19 cellular contexts compared by ENCODE assay signal in the genomic region with DNA sequence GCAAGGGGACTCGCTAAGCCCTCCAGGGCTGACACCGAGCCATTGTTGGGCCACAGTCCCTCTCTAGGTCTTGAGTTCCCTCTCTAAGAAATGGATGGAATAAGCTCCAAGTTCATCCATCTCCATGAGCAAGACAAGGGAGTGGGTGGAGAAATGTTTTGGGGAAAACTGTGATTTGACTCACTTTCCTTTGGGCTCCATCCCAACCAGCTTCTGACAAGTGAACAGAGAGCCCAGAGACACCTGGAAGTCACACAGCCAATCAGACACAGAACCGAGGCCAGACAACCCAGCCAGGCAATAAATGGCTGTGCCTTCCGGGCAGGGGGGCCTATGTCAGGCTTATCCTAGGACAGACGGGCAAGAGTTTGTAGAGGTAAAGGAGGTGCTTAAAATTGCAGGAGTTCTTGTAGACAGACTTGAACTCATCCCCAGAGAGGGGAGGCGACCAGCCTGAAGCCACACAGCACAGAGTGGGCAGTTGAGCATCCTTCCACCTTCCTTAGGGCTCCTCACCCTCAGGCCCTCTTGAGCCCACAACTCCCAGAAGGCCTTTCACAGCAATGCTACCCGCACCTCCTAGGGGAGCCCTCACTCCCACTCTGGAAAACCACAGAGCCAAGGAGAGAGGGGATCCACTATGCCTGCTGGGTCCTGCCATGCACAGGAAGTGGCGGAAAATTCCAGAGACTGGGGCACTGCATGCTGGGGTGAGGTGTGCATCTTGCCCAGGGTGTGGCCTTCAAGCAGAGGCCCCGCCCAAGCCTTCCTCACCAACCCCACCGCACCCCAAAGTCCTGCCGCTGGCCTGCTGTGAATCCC. TPM values are rescaled to one million over a fixed set of nuclear protein-coding genes. Genes with fewer than 3 reads are reported as not detected.
DNase-seq lines count a peak whose midpoint lies in the region; ATAC-seq, FAIRE-seq and TF ChIP-seq lines count a peak whose summit lies in the region.
"Had no signal": no experiment of that assay in that cellular context is flagged by ENCODE, and none has a peak within 500 bp of the region (broad histone marks: within the 10 kb centered on the region; RNA-seq: fewer than 3 reads in every experiment).

No MANE protein-coding gene starts in this region.

- H3K9ac ChIP-seq in kidney (ENCODE audit: low read length in 2 of 2) = no peak overlapping the region
- H3K9ac ChIP-seq in Karpas-422 (ENCODE audit: low read length) = no peak overlapping the region
- H3K9ac ChIP-seq: BLaER1 treated with 17β-estradiol and CSF1 and Interleukin-3, amounts not matched to agents 10 nM and 100 nM had no signal

- H3K4me1 ChIP-seq in heart right ventricle (no peaks in the 10 kb centered on the region), kidney (ENCODE audit: control insufficient read depth in 1 of 2, insufficient read depth in 1 of 2, low read depth in 1 of 2, low read length in 2 of 2) (no peaks in the 10 kb centered on the region), Karpas-422 (ENCODE audit: low read length) (no peaks in the 10 kb centered on the region)

- no peaks in the 10 kb centered on the region for H3K79me2 ChIP-seq in Karpas-422 (ENCODE audit: low read length)

- H3K27ac ChIP-seq in heart right ventricle (no peak overlapping the region), kidney (ENCODE audit: low read depth in 2 of 2, low read length in 2 of 2) (no peak overlapping the region), Karpas-422 (ENCODE audit: low read length) (no peak overlapping the region)
- H3K27ac ChIP-seq: 22Rv1 had no signal

- no peaks in the 10 kb centered on the region for H4K20me1 ChIP-seq in Karpas-422 (ENCODE audit: insufficient read depth, low read depth, low read length)

- no peak overlapping the region for H2AFZ ChIP-seq in Karpas-422 (ENCODE audit: low read length)

- 93% methylated on average over 11 of the region's 11 CpGs for WGBS in heart right ventricle, 2 donors

- H3K9me3 ChIP-seq in heart right ventricle (no peaks in the 10 kb centered on the region), kidney (ENCODE audit: control insufficient read depth in 1 of 2, low read length in 2 of 2) (no peaks in the 10 kb centered on the region), Karpas-422 (ENCODE audit: low read length) (no peaks in the 10 kb centered on the region)
- H3K9me3 ChIP-seq: BLaER1 treated with 17β-estradiol and CSF1 and Interleukin-3, amounts not matched to agents 10 nM and 100 nM had no signal

- H3K27me3 ChIP-seq in heart right ventricle (peaks cover 0 to 8% (median 0%) of the 10 kb centered on the region in 7 donors), bronchial epithelial cell (ENCODE audit: control insufficient read depth, insufficient read depth, low read length) (no peaks in the 10 kb centered on the region), Karpas-422 (ENCODE audit: low read length) (no peaks in the 10 kb centered on the region)
- H3K27me3 ChIP-seq: BLaER1 treated with 17β-estradiol and CSF1 and Interleukin-3, amounts not matched to agents 10 nM and 100 nM had no signal

- TF ChIP-seq CTCF in heart right ventricle (IDR thresholded peaks at IDR 0.05) = no peak
- no peak for TF ChIP-seq CTCF in bronchial epithelial cell (IDR thresholded peaks at IDR 0.05; ENCODE audit: insufficient read depth, low read length, severe bottlenecking)
- no peak for TF ChIP-seq CTCF in kidney (IDR thresholded peaks at IDR 0.05; ENCODE audit: borderline replicate concordance, extremely low read depth, insufficient read depth)

- H3K4me2 ChIP-seq in Karpas-422 (ENCODE audit: low read depth, low read length, poor library complexity, severe bottlenecking) = no peak overlapping the region

- H3K4me3 ChIP-seq in heart right ventricle (no peak overlapping the region), bronchial epithelial cell (ENCODE audit: low read depth, low read length) (no peak overlapping the region), kidney (ENCODE audit: low read length in 2 of 2) (no peak overlapping the region), Karpas-422 (ENCODE audit: low read length) (no peak overlapping the region)
- H3K4me3 ChIP-seq: BLaER1 treated with 17β-estradiol and CSF1 and Interleukin-3, amounts not matched to agents 10 nM and 100 nM had no signal

- DNase-seq in Right ventricle myocardium inferior (ENCODE audit: missing footprints) (peak; percentile 13), heart right ventricle (no peak), bronchial epithelial cell (ENCODE audit: low read depth) (no peak), kidney (peak; percentile 29), superior temporal gyrus (ENCODE audit: extremely low spot score) (peak; percentile 16), NCI-H2196 (lab: John Stamatoyannopoulos, UW; ENCODE audit: unreplicated experiment) (no peak), NCI-H69 (lab: John Stamatoyannopoulos, UW) (no peak), Karpas-422 (no peak)
- DNase-seq: DMS79 treated with DMSO at 0.1 percent for 48 hours, Kasumi-1, MM.1S, NCI-H1092 treated with DMSO at 0.1 percent for 48 hours, NCI-H2081 treated with DMSO at 0.1 percent for 48 hours, NCI-H2227 treated with DMSO at 0.1 percent for 48 hours, NCI-H524, SHP77 had no signal

- no peaks in the 10 kb centered on the region for H3K9me2 ChIP-seq in Karpas-422 (replicated peaks; ENCODE audit: insufficient read depth, low read length)

- intact Hi-C loops in Right ventricle myocardium inferior (cut with DNase I) = no loop called here
- intact Hi-C loops in heart right ventricle (cut with DNase I) = loop anchor here in 1 of 10 donors (2.0 kb wide), 1 partner anchor 37 kb away; no protein-coding TSS in a partner anchor
- intact Hi-C loops in kidney (cut with DNase I) = no loop called here

- ATAC-seq in Right ventricle myocardium inferior (no peak), heart right ventricle (no peak)
- ATAC-seq: Panc1 had no signal

- H3K36me3 ChIP-seq in heart right ventricle = no peaks in the 10 kb centered on the region
- no peaks in the 10 kb centered on the region for H3K36me3 ChIP-seq in bronchial epithelial cell (ENCODE audit: control insufficient read depth, insufficient read depth, low read length)
- no peaks in the 10 kb centered on the region for H3K36me3 ChIP-seq in kidney (ENCODE audit: control insufficient read depth in 1 of 2, insufficient read depth in 2 of 2, low read length in 2 of 2)
- no peaks in the 10 kb centered on the region for H3K36me3 ChIP-seq in Karpas-422 (ENCODE audit: insufficient read depth, low read length)
- H3K36me3 ChIP-seq: BLaER1 treated with 17β-estradiol and CSF1 and Interleukin-3, amounts not matched to agents 10 nM and 100 nM had no signal

- FAIRE-seq in bronchial epithelial cell (lab: Jason Lieb, UNC) (peak; percentile 93), kidney (lab: Jason Lieb, UNC) (no peak)

RNA-seq across cellular contexts. Expression of gene FAM83G, which starts 9.5 kb away (rescaled TPM):
- total RNA-seq in Right ventricle myocardium inferior (2.7 TPM), heart right ventricle (1 to 10 TPM in 9 of 10 donors, under 1 TPM in 1; 0.96 to 4.0 (median 1.7) TPM), bronchial epithelial cell (28.4 and 35.5 TPM in 2 replicates), kidney (8.0 TPM)
- polyA plus RNA-seq in heart right ventricle (1 to 10 TPM; 1.1 to 5.5 TPM), kidney (ENCODE audit: insufficient read depth, low read depth, low replicate concordance) (4.9 TPM)
- 9.2 and 22.9 TPM in 2 replicates for total RNA-seq in Karpas-422 (2014; rRNA removed; shearing (Covaris generic); ENCODE audit: low replicate concordance)

RNA-seq across cellular contexts. Expression of gene GRAP, which starts 32.7 kb away (rescaled TPM):
- total RNA-seq in Right ventricle myocardium inferior (2.0 TPM), heart right ventricle (1 to 10 TPM in 9 of 10 donors, under 1 TPM in 1; 0.99 to 3.6 (median 2.2) TPM), bronchial epithelial cell (not detected in 2 replicates), kidney (8.4 TPM)
- polyA plus RNA-seq in heart right ventricle (1 to 10 TPM; 2.6 to 3.7 TPM), kidney (ENCODE audit: insufficient read depth, low read depth, low replicate concordance) (7.0 TPM)
- 17.6 and 29.9 TPM in 2 replicates for total RNA-seq in Karpas-422 (2014; rRNA removed; shearing (Covaris generic); ENCODE audit: low replicate concordance)

Comparison
In these comparisons a context has a peak if more than half of its experiments do, and no peak if none do; other contexts are left out.
1. DNase-seq: peak in Right ventricle myocardium inferior (single experiment), kidney (single experiment) and superior temporal gyrus (single experiment); none in heart right ventricle (0 of 2), bronchial epithelial cell (single experiment), NCI-H2196 (single experiment), NCI-H69 (single experiment) and Karpas-422 (single experiment).